Comparison of ENCODE assay signal across 11 cellular contexts in the genomic region with DNA sequence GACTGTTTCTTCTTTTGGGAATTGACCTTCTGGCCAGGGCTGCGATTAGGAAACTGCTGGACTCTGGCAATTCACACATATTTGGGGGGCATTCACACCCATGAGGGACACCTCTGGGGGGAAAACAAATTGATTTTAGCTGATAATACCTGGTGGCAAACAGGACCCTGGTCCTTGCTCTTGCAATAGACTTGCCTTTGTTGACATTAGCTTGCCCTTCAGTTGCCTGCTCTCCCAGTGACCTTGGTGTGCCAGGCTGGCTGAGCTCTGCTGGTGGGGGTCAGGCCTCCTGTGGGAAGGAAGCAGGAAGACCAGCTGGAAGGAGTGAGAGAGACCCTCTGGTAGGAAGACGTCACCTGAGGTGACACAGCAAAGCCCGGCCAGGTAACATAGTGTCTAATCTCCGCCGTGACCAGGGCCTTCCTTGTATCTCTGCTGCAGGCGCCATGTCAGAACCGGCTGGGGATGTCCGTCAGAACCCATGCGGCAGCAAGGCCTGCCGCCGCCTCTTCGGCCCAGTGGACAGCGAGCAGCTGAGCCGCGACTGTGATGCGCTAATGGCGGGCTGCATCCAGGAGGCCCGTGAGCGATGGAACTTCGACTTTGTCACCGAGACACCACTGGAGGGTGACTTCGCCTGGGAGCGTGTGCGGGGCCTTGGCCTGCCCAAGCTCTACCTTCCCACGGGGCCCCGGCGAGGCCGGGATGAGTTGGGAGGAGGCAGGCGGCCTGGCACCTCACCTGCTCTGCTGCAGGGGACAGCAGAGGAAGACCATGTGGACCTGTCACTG. TPM values are rescaled to one million over a fixed set of nuclear protein-coding genes. Genes with fewer than 3 reads are reported as not detected.
DNase-seq lines count a peak whose midpoint lies in the region; ATAC-seq and TF ChIP-seq lines count a peak whose summit lies in the region.
"Had no signal": no experiment of that assay in that cellular context is flagged by ENCODE, and none has a peak within 500 bp of the region (broad histone marks: within the 10 kb centered on the region; RNA-seq: fewer than 3 reads in every experiment).

No MANE protein-coding gene starts in this region.

- H3K9me3 Mint-ChIP-seq in activated T-helper 2 cell treated with anti-CD3 and anti-CD28 coated beads, Interferon-gamma antibody, Interleukin-2, Interleukin-4, amounts not matched to agents 10 μg/mL and 5 μg/mL and 100 μg/mL, durations not matched to agents 14 hours and 24 hours and 36 hours: no peaks in the 10 kb centered on the region

- no peak for DNase-seq in activated T-helper 2 cell treated with anti-CD3 and anti-CD28 coated beads, Interferon-gamma antibody, Interleukin-2, Interleukin-4, amounts not matched to agents 10 μg/mL and 5 μg/mL and 100 μg/mL, durations not matched to agents 14 hours and 24 hours and 36 hours (ENCODE audit: low spot score)
- no peak for DNase-seq in anterior cingulate cortex (lab: John Stamatoyannopoulos, UW)
- DNase-seq in NCI-H82 treated with DMSO at 0.1 percent for 48 hours (lab: John Stamatoyannopoulos, UW; ENCODE audit: unreplicated experiment): no peak
- DNase-seq: MG63; naive thymus-derived CD4-positive, alpha-beta T cell; NCI-H526 had no signal

- H4K20me1 ChIP-seq in BLaER1 treated with 17β-estradiol and CSF1 and Interleukin-3, amounts not matched to agents 10 nM and 100 nM: peaks cover 91 to 99% (median 98%) of the 10 kb centered on the region in 11 experiments

- H3K27me3 ChIP-seq in BLaER1 treated with 17β-estradiol and CSF1 and Interleukin-3, amounts not matched to agents 10 nM and 100 nM: no peaks in the 10 kb centered on the region
- no peaks in the 10 kb centered on the region for H3K27me3 ChIP-seq in muscle layer of colon (ENCODE audit: control insufficient read depth in 1 of 2, insufficient read depth in 2 of 2, low read length in 2 of 2)
- H3K27me3 ChIP-seq: MG63 had no signal

- intact Hi-C loops in activated T-helper 2 cell treated with anti-CD3 and anti-CD28 coated beads, Interferon-gamma antibody, Interleukin-2, Interleukin-4, amounts not matched to agents 10 μg/mL and 5 μg/mL and 100 μg/mL, durations not matched to agents 14 hours and 24 hours and 36 hours (cut with micrococcal nuclease): loop anchor here (5.0 to 10.0 kb wide), 3 partner anchors 188 to 549 kb away; partner anchors contain the start of genes KCTD20, MAPK13, PPIL1 and PXT1

- in situ Hi-C loops in GM18951 (cut with MboI; ENCODE audit: low sequenced_read_pairs, unreplicated experiment): loop anchor here (5.0 kb wide), 1 partner anchor 62 kb away; no protein-coding TSS in a partner anchor

- peak overlapping the region; percentile 84 to 99 (median 95); a peak in 19 of 22 replicates for H3K9ac ChIP-seq in BLaER1 treated with 17β-estradiol and CSF1 and Interleukin-3, amounts not matched to agents 10 nM and 100 nM
- peak overlapping the region; percentile 6 for H3K9ac ChIP-seq in muscle layer of colon (ENCODE audit: low read length)

- H3K36me3 ChIP-seq in BLaER1 treated with 17β-estradiol and CSF1 and Interleukin-3, amounts not matched to agents 10 nM and 100 nM: peaks cover 70 to 85% (median 82%) of the 10 kb centered on the region in 11 experiments
- peaks cover 36% of the 10 kb centered on the region for H3K36me3 ChIP-seq in muscle layer of colon (ENCODE audit: insufficient read depth, low read length)

- H3K4me1 ChIP-seq in BLaER1 treated with 17β-estradiol and CSF1 and Interleukin-3, amounts not matched to agents 10 nM and 100 nM: peaks cover 50 to 60% (median 57%) of the 10 kb centered on the region in 10 experiments
- H3K4me1 ChIP-seq in muscle layer of colon (ENCODE audit: insufficient read depth, low read length): peaks cover 19% of the 10 kb centered on the region

- H3K4me3 Mint-ChIP-seq in activated T-helper 2 cell treated with anti-CD3 and anti-CD28 coated beads, Interferon-gamma antibody, Interleukin-2, Interleukin-4, amounts not matched to agents 10 μg/mL and 5 μg/mL and 100 μg/mL, durations not matched to agents 14 hours and 24 hours and 36 hours (ENCODE audit: low read depth): no peak overlapping the region

- peaks cover 53% of the 10 kb centered on the region for H3K36me3 Mint-ChIP-seq in activated T-helper 2 cell treated with anti-CD3 and anti-CD28 coated beads, Interferon-gamma antibody, Interleukin-2, Interleukin-4, amounts not matched to agents 10 μg/mL and 5 μg/mL and 100 μg/mL, durations not matched to agents 14 hours and 24 hours and 36 hours (ENCODE audit: low read depth)

- H3K9me3 ChIP-seq in BLaER1 treated with 17β-estradiol and CSF1 and Interleukin-3, amounts not matched to agents 10 nM and 100 nM (replicated peaks in 1 of 11): no peaks in the 10 kb centered on the region
- no peaks in the 10 kb centered on the region for H3K9me3 ChIP-seq in muscle layer of colon (ENCODE audit: low read length)
- H3K9me3 ChIP-seq: MG63 had no signal

- H3K4me2 ChIP-seq in BLaER1 treated with 17β-estradiol and CSF1 and Interleukin-3, amounts not matched to agents 10 nM and 100 nM: peak overlapping the region; percentile 86 to 98 (median 95)

- H3K27me3 Mint-ChIP-seq in activated T-helper 2 cell treated with anti-CD3 and anti-CD28 coated beads, Interferon-gamma antibody, Interleukin-2, Interleukin-4, amounts not matched to agents 10 μg/mL and 5 μg/mL and 100 μg/mL, durations not matched to agents 14 hours and 24 hours and 36 hours (ENCODE audit: low read depth): no peaks in the 10 kb centered on the region

- TF ChIP-seq POLR2A in GM18951 (IDR thresholded peaks at IDR 0.05; ENCODE audit: extremely low read depth, insufficient read depth, insufficient read length): peak; percentile 55

- peak overlapping the region in 6 of 10 experiments; percentile 21 to 100 (median 95); a peak in 12 of 20 replicates for H3K4me3 ChIP-seq in BLaER1 treated with 17β-estradiol and CSF1 and Interleukin-3, amounts not matched to agents 10 nM and 100 nM
- H3K4me3 ChIP-seq in muscle layer of colon (ENCODE audit: low read depth in 1 of 2, low read length in 2 of 2): no peak overlapping the region
- H3K4me3 ChIP-seq: MG63 had no signal

- H3K4me1 Mint-ChIP-seq in activated T-helper 2 cell treated with anti-CD3 and anti-CD28 coated beads, Interferon-gamma antibody, Interleukin-2, Interleukin-4, amounts not matched to agents 10 μg/mL and 5 μg/mL and 100 μg/mL, durations not matched to agents 14 hours and 24 hours and 36 hours (ENCODE audit: low read depth): peaks cover 28% of the 10 kb centered on the region

- H3K27ac ChIP-seq in BLaER1 treated with 17β-estradiol and CSF1 and Interleukin-3, amounts not matched to agents 10 nM and 100 nM: peak overlapping the region in 10 of 11 experiments; percentile 64 to 99 (median 93); a peak in 18 of 22 replicates
- peak overlapping the region; percentile 57 for H3K27ac ChIP-seq in muscle layer of colon (ENCODE audit: low read depth, low read length)

- ATAC-seq in GM19467 (IDR thresholded peaks at IDR 0.05; ENCODE audit: unreplicated experiment) (no peak), GM18520 (IDR thresholded peaks at IDR 0.05; ENCODE audit: unreplicated experiment) (no peak)

- peak overlapping the region; percentile 73 for H3K27ac Mint-ChIP-seq in activated T-helper 2 cell treated with anti-CD3 and anti-CD28 coated beads, Interferon-gamma antibody, Interleukin-2, Interleukin-4, amounts not matched to agents 10 μg/mL and 5 μg/mL and 100 μg/mL, durations not matched to agents 14 hours and 24 hours and 36 hours

RNA-seq across cellular contexts. Expression of gene CDKN1A, which starts 5.3 kb away (rescaled TPM):
- total RNA-seq in activated T-helper 2 cell treated with anti-CD3 and anti-CD28 coated beads, Interferon-gamma antibody, Interleukin-2, Interleukin-4, amounts not matched to agents 10 μg/mL and 5 μg/mL and 100 μg/mL, durations not matched to agents 14 hours and 24 hours and 36 hours: 43.9 and 45.3 TPM in 2 replicates

RNA-seq across cellular contexts. Expression of gene RAB44, which starts 13.8 kb away (rescaled TPM):
- total RNA-seq in activated T-helper 2 cell treated with anti-CD3 and anti-CD28 coated beads, Interferon-gamma antibody, Interleukin-2, Interleukin-4, amounts not matched to agents 10 μg/mL and 5 μg/mL and 100 μg/mL, durations not matched to agents 14 hours and 24 hours and 36 hours: not detected in 2 replicates

Comparison
In these comparisons a context has a peak if more than half of its experiments do, and no peak if none do; other contexts are left out.
1. H3K4me3 ChIP-seq: peak in BLaER1 treated with 17β-estradiol and CSF1 and Interleukin-3, amounts not matched to agents 10 nM and 100 nM (6 of 10); none in muscle layer of colon (0 of 2).